1 cellular context compared by ENCODE assay signal in genomic region chr6:7136859-7137334, GRCh38.
TF ChIP-seq lines count a peak whose summit lies in the region.

No MANE protein-coding gene starts in this region.

TF ChIP-seq in GM12878, 131 proteins besides CTCF, POLR2A, EP300 and RAD21 (continued from another document):
- TF ChIP-seq NKRF (conservative IDR thresholded peaks at IDR 0.05), result no peak
- peak; percentile 53; the same call in 1 of the 2 replicates for TF ChIP-seq TBL1XR1 (IDR thresholded peaks at IDR 0.05; ENCODE audit: low read depth, low read length)
- peak; percentile 38 for TF ChIP-seq MEF2B (IDR thresholded peaks at IDR 0.05; ENCODE audit: partially characterized antibody, poor library complexity, severe bottlenecking)
- TF ChIP-seq REST (IDR thresholded peaks at IDR 0.05; ENCODE audit: low read depth, low read length), result no peak
- TF ChIP-seq RB1 (IDR thresholded peaks at IDR 0.05; ENCODE audit: borderline replicate concordance), result peak; percentile 40; the same call in 1 of the 2 replicates
- TF ChIP-seq POU2F2 (IDR thresholded peaks at IDR 0.05; ENCODE audit: borderline replicate concordance, low read depth, low read length), result peak; percentile 75; the same call in 2 of the 3 replicates
- no peak for TF ChIP-seq FOXK2 (IDR thresholded peaks at IDR 0.05)
